Comparison of ENCODE assay signal across 14 cellular contexts in the genomic region with DNA sequence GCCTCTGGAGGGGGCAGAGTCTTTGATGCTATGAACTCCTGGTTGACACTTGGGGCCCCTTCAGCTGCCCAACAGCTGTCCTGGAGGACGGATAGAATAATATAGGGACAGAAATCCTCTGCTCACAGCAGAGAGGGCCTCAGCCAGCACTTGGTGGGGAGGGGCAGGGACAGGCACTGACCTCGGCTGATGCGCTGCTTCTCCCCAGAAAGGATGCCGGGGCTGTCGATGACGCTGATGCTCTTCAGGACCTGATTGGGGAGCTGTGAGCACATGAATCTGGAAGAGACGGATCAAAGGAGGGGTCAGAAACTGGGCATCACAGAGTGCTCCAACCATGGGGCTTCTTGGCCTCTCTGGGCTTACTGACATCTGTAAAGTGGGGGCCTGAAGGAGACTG. TPM values are rescaled to one million over a fixed set of nuclear protein-coding genes. Genes with fewer than 3 reads are reported as not detected.
DNase-seq lines count a peak whose midpoint lies in the region; TF ChIP-seq lines count a peak whose summit lies in the region.
"Had no signal": no experiment of that assay in that cellular context is flagged by ENCODE, and none has a peak within 500 bp of the region (broad histone marks: within the 10 kb centered on the region; RNA-seq: fewer than 3 reads in every experiment).

No MANE protein-coding gene starts in this region.

- H3K4me3 ChIP-seq in Caco-2 (ENCODE audit: low read depth, low read length) (no peak overlapping the region), stomach (no peak overlapping the region)
- H3K4me3 ChIP-seq: BLaER1 treated with 17β-estradiol and CSF1 and Interleukin-3, amounts not matched to agents 10 nM and 100 nM had no signal

- H3K9me3 ChIP-seq in Caco-2, result no peaks in the 10 kb centered on the region
- H3K9me3 ChIP-seq in stomach, result no peaks in the 10 kb centered on the region
- H3K9me3 ChIP-seq: BLaER1 treated with 17β-estradiol and CSF1 and Interleukin-3, amounts not matched to agents 10 nM and 100 nM had no signal

- POLR2A ChIA-PET in Caco-2 (lab: Charles Lee), result no interaction called here

- BruUV-seq in Caco-2 (replicated peaks; lab: Mats Ljungman, UMichigan), result no TSS peak

- H3K36me3 Mint-ChIP-seq in CD14-positive monocyte, result peaks cover 75 to 91% of the 10 kb centered on the region in 2 donors
- peaks cover 53% of the 10 kb centered on the region for H3K36me3 Mint-ChIP-seq in Caco-2 (ENCODE audit: insufficient read depth, unreplicated experiment)
- peaks cover 5% of the 10 kb centered on the region for H3K36me3 Mint-ChIP-seq in brain

- H3K4me1 ChIP-seq in Caco-2 (peaks cover 44% of the 10 kb centered on the region), stomach (peaks cover 6 to 41% (median 18%) of the 10 kb centered on the region in 4 donors)

- peak overlapping the region in 5 of 7 donors; percentile 20 to 78 (median 53) for H3K27ac Mint-ChIP-seq in CD14-positive monocyte
- peak overlapping the region; percentile 82 for H3K27ac Mint-ChIP-seq in Caco-2 (ENCODE audit: unreplicated experiment)
- H3K27ac Mint-ChIP-seq in brain, result peak overlapping the region in 3 of 5 experiments; percentile 4 to 33 (median 7)

- H3K27me3 Mint-ChIP-seq in CD14-positive monocyte (ENCODE audit: low read depth in 3 of 3), result peaks cover 0 to 3% (median 0%) of the 10 kb centered on the region in 3 donors
- no peaks in the 10 kb centered on the region for H3K27me3 Mint-ChIP-seq in Caco-2 (ENCODE audit: insufficient read depth, unreplicated experiment)
- no peaks in the 10 kb centered on the region for H3K27me3 Mint-ChIP-seq in brain

- H3K9me3 Mint-ChIP-seq in CD14-positive monocyte (peaks cover 0 to 2% (median 0%) of the 10 kb centered on the region in 7 donors), Caco-2 (ENCODE audit: unreplicated experiment) (no peaks in the 10 kb centered on the region), brain (no peaks in the 10 kb centered on the region)

- H3K4me1 Mint-ChIP-seq in CD14-positive monocyte, result peaks cover 5% of the 10 kb centered on the region
- H3K4me1 Mint-ChIP-seq in Caco-2 (ENCODE audit: low read depth, unreplicated experiment), result peaks cover 36% of the 10 kb centered on the region
- peaks cover 56% of the 10 kb centered on the region for H3K4me1 Mint-ChIP-seq in brain

- no peak for TF ChIP-seq EP300 in stomach (IDR thresholded peaks at IDR 0.05)

- H3K36me3 ChIP-seq in Caco-2 (ENCODE audit: control insufficient read depth, insufficient read depth, low read length), result peaks cover 5% of the 10 kb centered on the region
- peaks cover 3 to 45% (median 36%) of the 10 kb centered on the region in 4 donors for H3K36me3 ChIP-seq in stomach

- H3K27me3 ChIP-seq in Caco-2 (replicated peaks; ENCODE audit: control insufficient read depth, insufficient read depth, low read length) (no peaks in the 10 kb centered on the region), stomach (no peaks in the 10 kb centered on the region)
- H3K27me3 ChIP-seq: BLaER1 treated with 17β-estradiol and CSF1 and Interleukin-3, amounts not matched to agents 10 nM and 100 nM had no signal

- CTCF ChIA-PET in Caco-2 (lab: Charles Lee), result no interaction called here

- no peak for DNase-seq in CD14-positive monocyte (ENCODE audit: low spot score)
- DNase-seq in Caco-2, result no peak
- peak; percentile 82 for DNase-seq in mesenteric fat pad (ENCODE audit: low spot score)
- no peak for DNase-seq in occipital lobe (lab: John Stamatoyannopoulos, UW)
- DNase-seq in NAMALWA (ENCODE audit: low spot score), result no peak
- DNase-seq in OCI-M2 (lab: John Stamatoyannopoulos, UW; ENCODE audit: unreplicated experiment), result no peak
- no peak for DNase-seq in stomach
- DNase-seq: activated CD4-positive, alpha-beta T cell treated with anti-CD3 and anti-CD28 coated beads, Interleukin-2, amount 50 U/mL, for 4 hours; activated gamma-delta T cell; nucleus accumbens; small intestine; stimulated activated naive CD4-positive, alpha-beta T cell had no signal

- intact Hi-C loops in CD14-positive monocyte (cut with micrococcal nuclease) (no loop called here), Caco-2 (cut with micrococcal nuclease; ENCODE audit: unreplicated experiment) (no loop called here), stomach (cut with DNase I; ENCODE audit: low total_unique reads) (no loop called here)

- no peak for TF ChIP-seq POLR2A in stomach (IDR thresholded peaks at IDR 0.05)

- WGBS in stomach, 5 donors, result 74 to 82% (median 80%) methylated on average over 7 of the region's 7 CpGs

- peak overlapping the region in 1 of 5 donors; percentile 64 for H3K27ac ChIP-seq in stomach
- H3K27ac ChIP-seq: BLaER1 treated with 17β-estradiol and CSF1 and Interleukin-3, amounts not matched to agents 10 nM and 100 nM had no signal

- TF ChIP-seq CTCF in CD14-positive monocyte (IDR thresholded peaks at IDR 0.05) (no peak), Caco-2 (IDR thresholded peaks at IDR 0.05; ENCODE audit: insufficient read depth in 1 of 2, low read depth in 1 of 2, low read length in 1 of 2, severe bottlenecking in 1 of 2, unreplicated experiment in 1 of 2) (no peak), brain (conservative IDR thresholded peaks at IDR 0.05) (no peak), stomach (IDR thresholded peaks at IDR 0.05) (no peak)

- H3K4me3 Mint-ChIP-seq in CD14-positive monocyte (peak overlapping the region in 1 of 2 donors; percentile 34), Caco-2 (ENCODE audit: unreplicated experiment) (no peak overlapping the region), brain (no peak overlapping the region)

RNA-seq across cellular contexts. Expression of a gene that starts 29.5 kb away (rescaled TPM):
- polyA plus RNA-seq in CD14-positive monocyte (10 to 100 TPM; 14.2 to 16.0 TPM), brain (ENCODE audit: insufficient read depth, low read depth, low replicate concordance) (7.8 TPM), stomach (10 to 100 TPM in 1 of 3 donors, 1 to 10 TPM in 2; 5.8 to 12.1 (median 9.8) TPM)
- total RNA-seq in Caco-2 (2022) (31.6 TPM in 2 replicates), mesenteric fat pad (35.7 TPM), occipital lobe (2.2 TPM), stomach (10 to 100 TPM in 4 of 5 donors, 1 to 10 TPM in 1; 9.4 to 86.4 (median 23.1) TPM)

RNA-seq across cellular contexts. Expression of a gene that starts 49.0 kb away (rescaled TPM):
- polyA plus RNA-seq in CD14-positive monocyte (not detected), brain (ENCODE audit: insufficient read depth, low read depth, low replicate concordance) (0.12 TPM), stomach (1 to 10 TPM; 2.6 to 3.2 (median 2.9) TPM)
- total RNA-seq in Caco-2 (2022) (2.3 and 2.5 TPM in 2 replicates), mesenteric fat pad (1.6 TPM), occipital lobe (0.16 TPM), stomach (1 to 10 TPM in 1 of 5 donors, under 1 TPM in 3, not detected in 1; 0.29 to 4.9 (median 0.80) TPM)

Comparison
In these comparisons a context has a peak if more than half of its experiments do, and no peak if none do; other contexts are left out.
1. H3K27ac Mint-ChIP-seq: peak in every context shown above with its lines; median percentile 82 in Caco-2; 53 in CD14-positive monocyte; 7 in brain.